1 cellular context compared by ENCODE assay signal in the genomic region with DNA sequence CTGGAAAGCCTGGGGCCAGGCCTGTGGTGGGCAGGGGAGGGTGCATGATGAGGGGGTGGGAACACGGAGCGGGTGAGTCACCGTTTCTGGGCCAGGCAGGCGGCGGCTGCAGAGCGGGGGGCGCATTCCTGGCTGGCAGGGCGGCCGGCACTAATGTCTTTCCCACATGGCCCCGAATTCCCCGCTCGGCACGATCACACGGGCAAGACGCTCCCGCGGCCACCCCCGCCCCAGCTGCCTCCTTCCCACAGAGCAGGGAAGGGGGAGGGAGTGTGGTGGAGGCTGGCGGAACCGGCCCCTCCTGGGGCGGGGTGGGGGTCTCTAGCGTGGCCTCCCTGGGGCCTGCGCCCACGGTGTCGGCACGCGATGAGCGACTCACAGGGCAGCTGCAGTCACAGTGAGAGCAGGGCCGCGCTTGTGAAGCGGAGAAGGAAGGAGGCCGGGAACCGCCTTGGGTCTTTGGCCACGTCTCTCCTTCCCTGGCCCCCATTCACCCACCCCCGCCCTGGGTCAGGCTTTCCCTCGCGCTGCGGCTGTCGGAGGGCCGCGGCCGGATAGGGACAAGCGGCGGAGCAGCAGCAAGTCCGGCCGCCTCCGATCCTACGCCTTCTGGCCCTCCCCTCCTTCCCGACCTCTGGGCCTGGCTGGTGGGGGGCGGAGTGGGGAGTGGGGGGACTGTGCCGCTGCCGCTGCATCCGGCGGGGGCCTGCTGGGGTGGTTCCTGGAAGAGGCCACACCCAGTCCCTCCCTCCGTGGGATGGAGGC.
TF ChIP-seq lines count a peak whose summit lies in the region.

No MANE protein-coding gene starts in this region.

TF ChIP-seq in K562, 482 proteins besides CTCF, POLR2A, EP300 and RAD21 (continued from another document):
- TF ChIP-seq, protein P1, sequence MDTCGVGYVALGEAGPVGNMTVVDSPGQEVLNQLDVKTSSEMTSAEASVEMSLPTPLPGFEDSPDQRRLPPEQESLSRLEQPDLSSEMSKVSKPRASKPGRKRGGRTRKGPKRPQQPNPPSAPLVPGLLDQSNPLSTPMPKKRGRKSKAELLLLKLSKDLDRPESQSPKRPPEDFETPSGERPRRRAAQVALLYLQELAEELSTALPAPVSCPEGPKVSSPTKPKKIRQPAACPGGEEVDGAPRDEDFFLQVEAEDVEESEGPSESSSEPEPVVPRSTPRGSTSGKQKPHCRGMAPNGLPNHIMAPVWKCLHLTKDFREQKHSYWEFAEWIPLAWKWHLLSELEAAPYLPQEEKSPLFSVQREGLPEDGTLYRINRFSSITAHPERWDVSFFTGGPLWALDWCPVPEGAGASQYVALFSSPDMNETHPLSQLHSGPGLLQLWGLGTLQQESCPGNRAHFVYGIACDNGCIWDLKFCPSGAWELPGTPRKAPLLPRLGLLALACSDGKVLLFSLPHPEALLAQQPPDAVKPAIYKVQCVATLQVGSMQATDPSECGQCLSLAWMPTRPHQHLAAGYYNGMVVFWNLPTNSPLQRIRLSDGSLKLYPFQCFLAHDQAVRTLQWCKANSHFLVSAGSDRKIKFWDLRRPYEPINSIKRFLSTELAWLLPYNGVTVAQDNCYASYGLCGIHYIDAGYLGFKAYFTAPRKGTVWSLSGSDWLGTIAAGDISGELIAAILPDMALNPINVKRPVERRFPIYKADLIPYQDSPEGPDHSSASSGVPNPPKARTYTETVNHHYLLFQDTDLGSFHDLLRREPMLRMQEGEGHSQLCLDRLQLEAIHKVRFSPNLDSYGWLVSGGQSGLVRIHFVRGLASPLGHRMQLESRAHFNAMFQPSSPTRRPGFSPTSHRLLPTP (IDR thresholded peaks at IDR 0.05; ENCODE audit: borderline replicate concordance, extremely low read depth, insufficient read length): no peak
- TF ChIP-seq RCOR1 (IDR thresholded peaks at IDR 0.05; ENCODE audit: borderline replicate concordance in 1 of 2, low read depth in 2 of 2, low read length in 2 of 2): peak in 1 of 2 experiments; percentile 25; a peak in 1 of 4 replicates
- TF ChIP-seq HMG20B (CRISPR knock-in tag; IDR thresholded peaks at IDR 0.05): no peak
- TF ChIP-seq ZNF431 (CRISPR knock-in tag; IDR thresholded peaks at IDR 0.05): no peak
- TF ChIP-seq, protein P2, sequence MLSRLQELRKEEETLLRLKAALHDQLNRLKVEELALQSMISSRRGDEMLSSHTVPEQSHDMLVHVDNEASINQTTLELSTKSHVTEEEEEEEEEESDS (CRISPR knock-in tag; IDR thresholded peaks at IDR 0.05): no peak
- TF ChIP-seq TSC22D4 (tag; IDR thresholded peaks at IDR 0.05): no peak
- TF ChIP-seq FOS (IDR thresholded peaks at IDR 0.05; ENCODE audit: extremely low read depth, insufficient read length): peak; percentile 35
- TF ChIP-seq TBP (optimal IDR thresholded peaks at IDR 0.05; ENCODE audit: low read depth, low read length): peak; percentile 45
- TF ChIP-seq KDM4B (IDR thresholded peaks at IDR 0.05; ENCODE audit: borderline replicate concordance in 2 of 2, low read depth in 1 of 2): no peak; a peak in 1 of 4 replicates
- TF ChIP-seq RBM34 (IDR thresholded peaks at IDR 0.05; ENCODE audit: borderline replicate concordance, insufficient read depth, low read length): no peak
- TF ChIP-seq, protein P3, sequence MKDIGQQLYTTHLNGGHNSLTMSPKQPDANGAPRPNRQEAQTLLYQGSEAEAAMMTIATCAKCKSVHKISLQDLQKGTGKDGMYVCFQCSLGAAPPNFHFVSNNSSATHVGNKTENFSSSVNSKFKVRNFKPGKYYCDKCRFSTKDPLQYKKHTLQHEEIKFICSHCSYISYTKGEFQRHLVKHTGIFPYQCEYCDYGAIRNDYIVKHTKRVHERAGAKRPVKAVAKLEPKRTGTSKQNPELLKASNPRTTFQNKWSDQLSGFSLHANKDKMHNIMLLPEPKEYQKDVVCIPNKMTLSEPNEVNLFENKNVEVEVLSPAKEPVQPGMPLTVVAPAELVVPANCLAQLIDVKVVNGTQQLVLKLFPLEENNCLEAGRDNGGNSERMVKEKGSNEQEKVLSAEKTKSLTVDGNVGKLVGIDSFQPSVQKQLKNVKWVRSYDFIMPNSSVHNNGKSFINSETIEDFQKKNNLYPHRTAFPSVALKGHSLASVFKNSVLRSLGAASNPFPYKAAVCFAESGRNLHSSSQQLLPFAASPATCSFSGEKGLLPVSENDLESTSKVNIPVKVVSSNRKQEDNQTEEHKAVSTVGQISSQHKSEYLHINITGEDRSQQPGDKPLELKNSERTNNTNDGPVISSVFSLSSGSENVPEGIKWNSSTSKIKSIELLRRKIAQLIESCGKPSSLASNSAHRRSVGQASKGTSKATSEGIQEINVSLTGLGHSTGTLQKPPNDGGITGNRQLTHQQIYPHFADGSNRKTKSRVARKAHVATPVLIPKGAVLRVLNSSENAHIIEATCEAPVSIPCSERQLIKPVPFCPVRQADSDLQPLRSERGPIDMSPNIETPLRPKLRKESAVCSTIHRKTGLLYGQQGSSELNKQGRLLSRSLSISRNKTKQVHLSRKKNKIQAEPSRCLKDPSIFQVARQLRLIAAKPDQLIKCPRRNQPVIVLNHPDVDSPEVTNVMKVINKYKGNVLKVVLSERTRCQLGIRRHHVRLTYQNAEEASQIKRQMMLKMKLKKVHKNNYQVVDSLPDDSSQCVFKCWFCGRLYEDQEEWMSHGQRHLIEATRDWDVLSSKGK (CRISPR knock-in tag; IDR thresholded peaks at IDR 0.05): no peak
- no peak for TF ChIP-seq NFE2 (IDR thresholded peaks at IDR 0.05; ENCODE audit: low read depth)
- TF ChIP-seq ZNF551 (CRISPR knock-in tag; IDR thresholded peaks at IDR 0.05): no peak
- TF ChIP-seq, protein P4, sequence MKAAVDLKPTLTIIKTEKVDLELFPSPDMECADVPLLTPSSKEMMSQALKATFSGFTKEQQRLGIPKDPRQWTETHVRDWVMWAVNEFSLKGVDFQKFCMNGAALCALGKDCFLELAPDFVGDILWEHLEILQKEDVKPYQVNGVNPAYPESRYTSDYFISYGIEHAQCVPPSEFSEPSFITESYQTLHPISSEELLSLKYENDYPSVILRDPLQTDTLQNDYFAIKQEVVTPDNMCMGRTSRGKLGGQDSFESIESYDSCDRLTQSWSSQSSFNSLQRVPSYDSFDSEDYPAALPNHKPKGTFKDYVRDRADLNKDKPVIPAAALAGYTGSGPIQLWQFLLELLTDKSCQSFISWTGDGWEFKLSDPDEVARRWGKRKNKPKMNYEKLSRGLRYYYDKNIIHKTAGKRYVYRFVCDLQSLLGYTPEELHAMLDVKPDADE (conservative IDR thresholded peaks at IDR 0.05; ENCODE audit: control insufficient read depth, low read depth, low read length): peak; percentile 19; the same call in 1 of the 2 replicates
- TF ChIP-seq, protein P5, sequence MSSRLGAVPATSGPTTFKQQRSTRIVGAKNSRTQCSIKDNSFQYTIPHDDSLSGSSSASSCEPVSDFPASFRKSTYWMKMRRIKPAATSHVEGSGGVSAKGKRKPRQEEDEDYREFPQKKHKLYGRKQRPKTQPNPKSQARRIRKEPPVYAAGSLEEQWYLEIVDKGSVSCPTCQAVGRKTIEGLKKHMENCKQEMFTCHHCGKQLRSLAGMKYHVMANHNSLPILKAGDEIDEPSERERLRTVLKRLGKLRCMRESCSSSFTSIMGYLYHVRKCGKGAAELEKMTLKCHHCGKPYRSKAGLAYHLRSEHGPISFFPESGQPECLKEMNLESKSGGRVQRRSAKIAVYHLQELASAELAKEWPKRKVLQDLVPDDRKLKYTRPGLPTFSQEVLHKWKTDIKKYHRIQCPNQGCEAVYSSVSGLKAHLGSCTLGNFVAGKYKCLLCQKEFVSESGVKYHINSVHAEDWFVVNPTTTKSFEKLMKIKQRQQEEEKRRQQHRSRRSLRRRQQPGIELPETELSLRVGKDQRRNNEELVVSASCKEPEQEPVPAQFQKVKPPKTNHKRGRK (tag; IDR thresholded peaks at IDR 0.05): no peak
- no peak for TF ChIP-seq YBX1 (IDR thresholded peaks at IDR 0.05)
- peak; percentile 32; the same call in 1 of the 2 replicates for TF ChIP-seq SAFB (IDR thresholded peaks at IDR 0.05; ENCODE audit: borderline replicate concordance, low read depth, low read length)
- TF ChIP-seq, protein P6, sequence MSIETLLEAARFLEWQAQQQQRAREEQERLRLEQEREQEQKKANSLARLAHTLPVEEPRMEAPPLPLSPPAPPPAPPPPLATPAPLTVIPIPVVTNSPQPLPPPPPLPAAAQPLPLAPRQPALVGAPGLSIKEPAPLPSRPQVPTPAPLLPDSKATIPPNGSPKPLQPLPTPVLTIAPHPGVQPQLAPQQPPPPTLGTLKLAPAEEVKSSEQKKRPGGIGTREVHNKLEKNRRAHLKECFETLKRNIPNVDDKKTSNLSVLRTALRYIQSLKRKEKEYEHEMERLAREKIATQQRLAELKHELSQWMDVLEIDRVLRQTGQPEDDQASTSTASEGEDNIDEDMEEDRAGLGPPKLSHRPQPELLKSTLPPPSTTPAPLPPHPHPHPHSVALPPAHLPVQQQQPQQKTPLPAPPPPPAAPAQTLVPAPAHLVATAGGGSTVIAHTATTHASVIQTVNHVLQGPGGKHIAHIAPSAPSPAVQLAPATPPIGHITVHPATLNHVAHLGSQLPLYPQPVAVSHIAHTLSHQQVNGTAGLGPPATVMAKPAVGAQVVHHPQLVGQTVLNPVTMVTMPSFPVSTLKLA (conservative IDR thresholded peaks at IDR 0.05): peak in 1 of 2 experiments; percentile 14; a peak in 1 of 4 replicates
- TF ChIP-seq NR3C1 (CRISPR knock-in tag; IDR thresholded peaks at IDR 0.05): no peak
- TF ChIP-seq, protein P7, sequence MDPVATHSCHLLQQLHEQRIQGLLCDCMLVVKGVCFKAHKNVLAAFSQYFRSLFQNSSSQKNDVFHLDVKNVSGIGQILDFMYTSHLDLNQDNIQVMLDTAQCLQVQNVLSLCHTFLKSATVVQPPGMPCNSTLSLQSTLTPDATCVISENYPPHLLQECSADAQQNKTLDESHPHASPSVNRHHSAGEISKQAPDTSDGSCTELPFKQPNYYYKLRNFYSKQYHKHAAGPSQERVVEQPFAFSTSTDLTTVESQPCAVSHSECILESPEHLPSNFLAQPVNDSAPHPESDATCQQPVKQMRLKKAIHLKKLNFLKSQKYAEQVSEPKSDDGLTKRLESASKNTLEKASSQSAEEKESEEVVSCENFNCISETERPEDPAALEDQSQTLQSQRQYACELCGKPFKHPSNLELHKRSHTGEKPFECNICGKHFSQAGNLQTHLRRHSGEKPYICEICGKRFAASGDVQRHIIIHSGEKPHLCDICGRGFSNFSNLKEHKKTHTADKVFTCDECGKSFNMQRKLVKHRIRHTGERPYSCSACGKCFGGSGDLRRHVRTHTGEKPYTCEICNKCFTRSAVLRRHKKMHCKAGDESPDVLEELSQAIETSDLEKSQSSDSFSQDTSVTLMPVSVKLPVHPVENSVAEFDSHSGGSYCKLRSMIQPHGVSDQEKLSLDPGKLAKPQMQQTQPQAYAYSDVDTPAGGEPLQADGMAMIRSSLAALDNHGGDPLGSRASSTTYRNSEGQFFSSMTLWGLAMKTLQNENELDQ (CRISPR knock-in tag; IDR thresholded peaks at IDR 0.05; ENCODE audit: borderline replicate concordance): no peak
- TF ChIP-seq PTBP1 (IDR thresholded peaks at IDR 0.05; ENCODE audit: low read depth, low read length): no peak
- TF ChIP-seq, protein P8, sequence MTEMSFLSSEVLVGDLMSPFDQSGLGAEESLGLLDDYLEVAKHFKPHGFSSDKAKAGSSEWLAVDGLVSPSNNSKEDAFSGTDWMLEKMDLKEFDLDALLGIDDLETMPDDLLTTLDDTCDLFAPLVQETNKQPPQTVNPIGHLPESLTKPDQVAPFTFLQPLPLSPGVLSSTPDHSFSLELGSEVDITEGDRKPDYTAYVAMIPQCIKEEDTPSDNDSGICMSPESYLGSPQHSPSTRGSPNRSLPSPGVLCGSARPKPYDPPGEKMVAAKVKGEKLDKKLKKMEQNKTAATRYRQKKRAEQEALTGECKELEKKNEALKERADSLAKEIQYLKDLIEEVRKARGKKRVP (CRISPR knock-in tag; IDR thresholded peaks at IDR 0.05): no peak
- no peak for TF ChIP-seq MXI1 (IDR thresholded peaks at IDR 0.05; ENCODE audit: low read depth, low read length)
- peak; percentile 75 for TF ChIP-seq POLR2B (IDR thresholded peaks at IDR 0.05; ENCODE audit: low read depth, partially characterized antibody)
- no peak for TF ChIP-seq ZNF57 (CRISPR knock-in tag; IDR thresholded peaks at IDR 0.05)
- TF ChIP-seq POLR2G (IDR thresholded peaks at IDR 0.05; ENCODE audit: low read depth, low read length): peak; percentile 86
- TF ChIP-seq, protein P9, sequence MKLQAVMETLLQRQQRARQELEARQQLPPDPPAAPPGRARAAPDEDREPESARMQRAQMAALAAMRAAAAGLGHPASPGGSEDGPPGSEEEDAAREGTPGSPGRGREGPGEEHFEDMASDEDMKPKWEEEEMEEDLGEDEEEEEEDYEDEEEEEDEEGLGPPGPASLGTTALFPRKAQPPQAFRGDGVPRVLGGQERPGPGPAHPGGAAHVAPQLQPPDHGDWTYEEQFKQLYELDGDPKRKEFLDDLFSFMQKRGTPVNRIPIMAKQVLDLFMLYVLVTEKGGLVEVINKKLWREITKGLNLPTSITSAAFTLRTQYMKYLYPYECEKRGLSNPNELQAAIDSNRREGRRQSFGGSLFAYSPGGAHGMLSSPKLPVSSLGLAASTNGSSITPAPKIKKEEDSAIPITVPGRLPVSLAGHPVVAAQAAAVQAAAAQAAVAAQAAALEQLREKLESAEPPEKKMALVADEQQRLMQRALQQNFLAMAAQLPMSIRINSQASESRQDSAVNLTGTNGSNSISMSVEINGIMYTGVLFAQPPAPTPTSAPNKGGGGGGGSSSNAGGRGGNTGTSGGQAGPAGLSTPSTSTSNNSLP (IDR thresholded peaks at IDR 0.05; ENCODE audit: borderline replicate concordance, low read depth, low read length): no peak
- TF ChIP-seq SUPT5H (IDR thresholded peaks at IDR 0.05): peak; percentile 89
- TF ChIP-seq, protein P10, sequence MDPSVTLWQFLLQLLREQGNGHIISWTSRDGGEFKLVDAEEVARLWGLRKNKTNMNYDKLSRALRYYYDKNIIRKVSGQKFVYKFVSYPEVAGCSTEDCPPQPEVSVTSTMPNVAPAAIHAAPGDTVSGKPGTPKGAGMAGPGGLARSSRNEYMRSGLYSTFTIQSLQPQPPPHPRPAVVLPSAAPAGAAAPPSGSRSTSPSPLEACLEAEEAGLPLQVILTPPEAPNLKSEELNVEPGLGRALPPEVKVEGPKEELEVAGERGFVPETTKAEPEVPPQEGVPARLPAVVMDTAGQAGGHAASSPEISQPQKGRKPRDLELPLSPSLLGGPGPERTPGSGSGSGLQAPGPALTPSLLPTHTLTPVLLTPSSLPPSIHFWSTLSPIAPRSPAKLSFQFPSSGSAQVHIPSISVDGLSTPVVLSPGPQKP (CRISPR knock-in tag; IDR thresholded peaks at IDR 0.05): no peak
